Comparison of ENCODE assay signal across 8 cellular contexts in the genomic region with DNA sequence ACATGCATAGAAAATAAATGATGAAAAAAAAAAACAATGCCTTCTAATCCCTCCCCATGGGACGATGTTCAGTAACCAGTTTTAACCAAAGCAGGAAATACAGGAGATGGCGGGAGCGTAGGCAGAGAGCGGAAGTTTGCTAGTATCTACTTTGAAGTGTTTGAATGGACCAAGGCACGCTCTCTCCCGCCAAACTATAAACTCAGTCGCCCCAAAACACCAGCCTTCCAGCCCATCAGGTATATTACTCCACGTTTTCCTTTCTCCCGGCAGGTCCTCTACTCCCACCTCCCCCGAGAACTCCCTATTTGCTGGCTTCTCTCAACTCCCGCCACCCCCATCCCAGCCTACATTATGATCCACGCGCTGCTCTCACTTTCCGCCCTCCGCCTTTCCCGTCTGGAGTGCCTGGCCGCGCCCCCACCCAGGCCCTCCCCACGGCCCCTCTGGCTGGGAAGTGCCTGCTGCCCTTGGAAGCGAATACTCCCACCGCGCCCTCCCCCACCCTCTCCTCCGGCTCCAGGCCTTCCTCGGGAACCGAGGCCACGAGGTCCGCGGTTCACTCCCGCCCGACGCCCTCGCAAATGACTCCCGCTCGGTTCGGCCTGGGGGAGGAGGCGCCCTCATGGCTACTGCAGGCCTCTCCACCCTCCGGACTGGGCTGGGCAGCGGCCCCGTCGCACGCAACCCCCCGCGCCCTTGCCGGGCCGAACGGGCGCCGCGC. TPM values are rescaled to one million over a fixed set of nuclear protein-coding genes. Genes with fewer than 3 reads are reported as not detected.
DNase-seq lines count a peak whose midpoint lies in the region; ATAC-seq and TF ChIP-seq lines count a peak whose summit lies in the region.

No MANE protein-coding gene starts in this region.

- ATAC-seq in activated T-helper 17 cell treated with anti-CD3 and anti-CD28 coated beads, Interleukin-2, amount 50 U/mL, for 72 hours (replicated peaks): peak; percentile 34

- H3K4me3 Mint-ChIP-seq in activated T-helper 17 cell treated with anti-CD3 and anti-CD28 coated beads, Interleukin-2, amount 50 U/mL, for 72 hours: peak overlapping the region; percentile 89
- H3K4me3 Mint-ChIP-seq in nephron progenitor cell: peak overlapping the region; percentile 98

- H3K9ac ChIP-seq in GM23248 (peak overlapping the region; percentile 100), KMS-11 (peak overlapping the region; percentile 100)

- H2AFZ ChIP-seq in GM23248 (peak overlapping the region; percentile 81), KMS-11 (ENCODE audit: low read depth) (peak overlapping the region; percentile 34)

- H4K20me1 ChIP-seq in GM23248 (ENCODE audit: insufficient read depth) (peaks cover 26% of the 10 kb centered on the region), KMS-11 (ENCODE audit: insufficient read depth) (peaks cover 35% of the 10 kb centered on the region)

- TF ChIP-seq CTCF in KMS-11 (conservative IDR thresholded peaks at IDR 0.05; ENCODE audit: low read depth, low read length): no peak
- TF ChIP-seq CTCF in fibroblast of the aortic adventitia (IDR thresholded peaks at IDR 0.05; ENCODE audit: insufficient read depth, low read length): no peak
- TF ChIP-seq CTCF in nephron progenitor cell (IDR thresholded peaks at IDR 0.05): no peak

- in situ Hi-C loops in GM23248 (cut with MboI): no loop called here

- H3K4me3 ChIP-seq in GM23248: peak overlapping the region; percentile 98
- H3K4me3 ChIP-seq in KMS-11 (IDR thresholded peaks at IDR 0.05; ENCODE audit: insufficient read depth, low read depth, low read length): no peak overlapping the region
- H3K4me3 ChIP-seq in fibroblast of the aortic adventitia (ENCODE audit: low read depth, low read length): peak overlapping the region; percentile 96

- no peaks in the 10 kb centered on the region for H3K27me3 Mint-ChIP-seq in activated T-helper 17 cell treated with anti-CD3 and anti-CD28 coated beads, Interleukin-2, amount 50 U/mL, for 72 hours
- peaks cover 6% of the 10 kb centered on the region for H3K27me3 Mint-ChIP-seq in nephron progenitor cell (ENCODE audit: low read depth, poor library complexity)

- H3K27me3 ChIP-seq in GM23248 (replicated peaks; ENCODE audit: insufficient read depth): no peaks in the 10 kb centered on the region
- H3K27me3 ChIP-seq in KMS-11 (ENCODE audit: insufficient read depth, low read depth): no peaks in the 10 kb centered on the region

- H3K36me3 ChIP-seq in GM23248 (ENCODE audit: low read depth): no peaks in the 10 kb centered on the region
- no peaks in the 10 kb centered on the region for H3K36me3 ChIP-seq in KMS-11 (ENCODE audit: insufficient read depth)

- peaks cover 8% of the 10 kb centered on the region; the same call in 1 of the 2 replicates for H3F3A ChIP-seq in GM23248 (ENCODE audit: insufficient read depth)

- WGBS in GM23248 (ENCODE audit: low coverage in 1 of 2, low lambda C conversion rate in 2 of 2, missing lambda C conversion rate in 2 of 2), 2 experiments: 0 to 2% methylated on average over 28 to 36 of the region's 49 CpGs

- H3K4me1 ChIP-seq in GM23248 (ENCODE audit: insufficient read depth) (peaks cover 10% of the 10 kb centered on the region; the same call in 1 of the 2 replicates), KMS-11 (ENCODE audit: low read depth, poor library complexity, severe bottlenecking) (peaks cover 40% of the 10 kb centered on the region)

- H3K4me2 ChIP-seq in GM23248 (ENCODE audit: unreplicated experiment) (peak overlapping the region; percentile 91), KMS-11 (peak overlapping the region; percentile 84)

- H3K9me3 Mint-ChIP-seq in activated T-helper 17 cell treated with anti-CD3 and anti-CD28 coated beads, Interleukin-2, amount 50 U/mL, for 72 hours: no peaks in the 10 kb centered on the region
- H3K9me3 Mint-ChIP-seq in nephron progenitor cell: peaks cover 36% of the 10 kb centered on the region

- peaks cover 58% of the 10 kb centered on the region for H3K79me2 ChIP-seq in GM23248 (ENCODE audit: insufficient read depth)
- peaks cover 57% of the 10 kb centered on the region for H3K79me2 ChIP-seq in KMS-11 (ENCODE audit: insufficient read depth, low read depth)

- H3K27ac ChIP-seq in GM23248: peak overlapping the region; percentile 96
- H3K27ac ChIP-seq in KMS-11: peak overlapping the region; percentile 95

- H3K36me3 Mint-ChIP-seq in activated T-helper 17 cell treated with anti-CD3 and anti-CD28 coated beads, Interleukin-2, amount 50 U/mL, for 72 hours (ENCODE audit: low read depth): peaks cover 57% of the 10 kb centered on the region
- peaks cover 41% of the 10 kb centered on the region for H3K36me3 Mint-ChIP-seq in nephron progenitor cell (ENCODE audit: low read depth)

- H3K9me2 ChIP-seq in GM23248 (ENCODE audit: insufficient read depth): no peaks in the 10 kb centered on the region

- H3K27ac Mint-ChIP-seq in activated T-helper 17 cell treated with anti-CD3 and anti-CD28 coated beads, Interleukin-2, amount 50 U/mL, for 72 hours: peak overlapping the region; percentile 94
- H3K27ac Mint-ChIP-seq in nephron progenitor cell: peak overlapping the region; percentile 98

- no peaks in the 10 kb centered on the region for H3K9me3 ChIP-seq in GM23248 (ENCODE audit: low read depth)

- peaks cover 24% of the 10 kb centered on the region for H3K4me1 Mint-ChIP-seq in activated T-helper 17 cell treated with anti-CD3 and anti-CD28 coated beads, Interleukin-2, amount 50 U/mL, for 72 hours
- H3K4me1 Mint-ChIP-seq in nephron progenitor cell: peaks cover 25% of the 10 kb centered on the region

- peak; percentile 19 for DNase-seq in DMS153 (lab: John Stamatoyannopoulos, UW)
- DNase-seq in GM23248: peak; percentile 77
- peak; percentile 74 for DNase-seq in RKO (ENCODE audit: low spot score)
- DNase-seq in fibroblast of the aortic adventitia (ENCODE audit: low read depth): peak; percentile 52
- DNase-seq in nephron progenitor cell: peak; percentile 72
- peak; percentile 48 for DNase-seq in superior temporal gyrus (ENCODE audit: extremely low spot score)

RNA-seq across cellular contexts. Expression of a gene that starts 0.7 kb away (rescaled TPM):
- total RNA-seq in GM23248 (2014; rRNA removed; shearing (Covaris generic)): 117 and 132 TPM in 2 replicates
- polyA plus RNA-seq in GM23248 (2016; fragmentation: Nextera tagmentation; extraction: Ambion mirVana): 80.4 and 81.2 TPM in 2 replicates
- 100 to 1,000 TPM; 190 to 226 TPM for total RNA-seq in activated T-helper 17 cell treated with anti-CD3 and anti-CD28 coated beads, Interleukin-2, amount 50 U/mL, for 72 hours
- total RNA-seq in fibroblast of the aortic adventitia (ENCODE audit: low replicate concordance): 141 and 165 TPM in 2 replicates

Comparison
In these comparisons a context has a peak if more than half of its experiments do, and no peak if none do; other contexts are left out.
1. DNase-seq: peak in every context shown above with its lines; median percentile 77 in GM23248; 74 in RKO; 72 in nephron progenitor cell; 52 in fibroblast of the aortic adventitia; 48 in superior temporal gyrus; 19 in DMS153.